9 cellular contexts compared by ENCODE assay signal in the genomic region with DNA sequence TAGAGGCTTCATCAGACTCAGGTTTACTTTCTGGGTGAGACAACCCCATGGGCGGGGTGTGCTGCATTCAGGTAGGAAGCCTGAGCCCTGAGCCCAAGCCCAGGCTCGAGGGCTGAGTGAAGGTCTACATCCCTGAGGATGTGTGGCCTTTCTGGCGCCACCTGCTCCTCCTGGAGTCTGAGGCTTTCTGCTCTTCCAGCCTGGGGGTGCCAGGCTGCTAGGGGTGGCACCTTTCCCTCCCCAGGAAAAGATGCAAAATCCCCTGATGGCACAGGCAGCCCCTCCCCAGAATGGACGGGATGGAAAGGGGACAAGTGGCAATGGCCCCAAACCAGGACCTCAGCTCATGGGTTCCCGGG. TPM values are rescaled to one million over a fixed set of nuclear protein-coding genes. Genes with fewer than 3 reads are reported as not detected.
A peak's percentile ranks its signal among the peaks of the same experiment; 100 is the strongest.
DNase-seq lines count a peak whose midpoint lies in the region; ATAC-seq and TF ChIP-seq lines count a peak whose summit lies in the region.
"Had no signal": no experiment of that assay in that cellular context is flagged by ENCODE, and none has a peak within 500 bp of the region (broad histone marks: within the 10 kb centered on the region; RNA-seq: fewer than 3 reads in every experiment).

No MANE protein-coding gene starts in this region.

- H3K27ac ChIP-seq in BLaER1 (peak overlapping the region; percentile 29), HUES64 (ENCODE audit: low read depth, low read length) (no peak overlapping the region), dorsolateral prefrontal cortex (peak overlapping the region in 3 of 59 donors; percentile 30 to 71 (median 70))

- H3K27me3 ChIP-seq in BLaER1 (no peaks in the 10 kb centered on the region), HUES64 (ENCODE audit: insufficient read depth, low read length) (no peaks in the 10 kb centered on the region), dorsolateral prefrontal cortex (no peaks in the 10 kb centered on the region)

- DNase-seq in dorsolateral prefrontal cortex (peak in 2 of 10 donors; percentile 21 to 35), nephron progenitor cell (no peak), KG1 (lab: John Stamatoyannopoulos, UW) (no peak)
- no peak for DNase-seq in stimulated activated CD4-positive, alpha-beta T cell treated with anti-CD3 and anti-CD28 coated beads, Interleukin-2, amount 100 ng/mL, for 24 hours

- H3K9me3 ChIP-seq in BLaER1 (no peaks in the 10 kb centered on the region), HUES64 (ENCODE audit: insufficient read depth, low read depth, low read length) (no peaks in the 10 kb centered on the region)

- H3K4me1 ChIP-seq in BLaER1, result peaks cover 29% of the 10 kb centered on the region
- H3K4me1 ChIP-seq in HUES64 (ENCODE audit: insufficient read depth, low read length), result peaks cover 4% of the 10 kb centered on the region; the same call in 1 of the 2 replicates

- H3K4me2 ChIP-seq in BLaER1, result peak overlapping the region; percentile 88

- H3K9ac ChIP-seq in BLaER1 (peak overlapping the region; percentile 67; the same call in 1 of the 2 replicates), HUES64 (ENCODE audit: low read depth, low read length) (no peak overlapping the region)

- no peaks in the 10 kb centered on the region for H4K20me1 ChIP-seq in BLaER1

- no peak overlapping the region for H3K27ac Mint-ChIP-seq in nephron progenitor cell

- H3K36me3 Mint-ChIP-seq in nephron progenitor cell (ENCODE audit: low read depth), result no peaks in the 10 kb centered on the region
- H3K36me3 Mint-ChIP-seq: CD8-positive, alpha-beta memory T cell had no signal

- ATAC-seq in HG03280 (IDR thresholded peaks at IDR 0.05; ENCODE audit: unreplicated experiment) (no peak), GM21447 (IDR thresholded peaks at IDR 0.05; ENCODE audit: unreplicated experiment) (no peak)

- peaks cover 8% of the 10 kb centered on the region for H3K4me1 Mint-ChIP-seq in nephron progenitor cell

- H3K4me3 ChIP-seq in BLaER1 (peak overlapping the region; percentile 54; the same call in 1 of the 2 replicates), HUES64 (ENCODE audit: low read length) (peak overlapping the region; percentile 45; the same call in 1 of the 2 replicates), dorsolateral prefrontal cortex (peak overlapping the region in 37 of 59 donors; percentile 0 to 60 (median 45))

- TF ChIP-seq CTCF in dorsolateral prefrontal cortex (IDR thresholded peaks at IDR 0.05 in 54 of 56, conservative IDR thresholded peaks at IDR 0.05 in 2 of 56; ENCODE audit: low read depth in 1 of 56, partially characterized antibody in 56 of 56) (no peak), nephron progenitor cell (IDR thresholded peaks at IDR 0.05) (no peak)

- intact Hi-C loops in dorsolateral prefrontal cortex (cut with DNase I), result loop anchor here in 1 of 2 donors (10.0 kb wide), 1 partner anchor 395 kb away; the partner anchor contains the start of gene RAPGEF1

- peaks cover 10% of the 10 kb centered on the region for H3K27me3 Mint-ChIP-seq in nephron progenitor cell (ENCODE audit: low read depth, poor library complexity)

- 73% methylated on average over 5 of the region's 5 CpGs for WGBS in HUES64

- no peaks in the 10 kb centered on the region for H3K9me3 Mint-ChIP-seq in nephron progenitor cell
- H3K9me3 Mint-ChIP-seq: CD8-positive, alpha-beta memory T cell had no signal

- peak overlapping the region; percentile 87 for H3K4me3 Mint-ChIP-seq in nephron progenitor cell

- no peaks in the 10 kb centered on the region for H3K36me3 ChIP-seq in BLaER1
- no peaks in the 10 kb centered on the region for H3K36me3 ChIP-seq in HUES64 (ENCODE audit: insufficient read depth, low read length)

RNA-seq across cellular contexts. Expression of gene PRRC2B, which starts 44.4 kb away (rescaled TPM):
- polyA plus RNA-seq in HUES64 (2013, experiment 1 of 2), result 85.6 TPM
- polyA plus RNA-seq in HUES64 (2013, experiment 2 of 2), result 111 TPM
- 100 to 1,000 TPM; 234 to 434 (median 347) TPM for total RNA-seq in dorsolateral prefrontal cortex

RNA-seq across cellular contexts. Expression of gene PLPP7, which starts 60.0 kb away (rescaled TPM):
- 1.6 TPM for polyA plus RNA-seq in HUES64 (2013, experiment 1 of 2)
- 1.8 TPM for polyA plus RNA-seq in HUES64 (2013, experiment 2 of 2)
- 10 to 100 TPM; 16.2 to 32.0 (median 24.6) TPM for total RNA-seq in dorsolateral prefrontal cortex
- total RNA-seq: CD8-positive, alpha-beta memory T cell had no signal
- polyA plus RNA-seq: CD8-positive, alpha-beta memory T cell had no signal
